Comparison of ENCODE assay signal across 8 cellular contexts in the genomic region with DNA sequence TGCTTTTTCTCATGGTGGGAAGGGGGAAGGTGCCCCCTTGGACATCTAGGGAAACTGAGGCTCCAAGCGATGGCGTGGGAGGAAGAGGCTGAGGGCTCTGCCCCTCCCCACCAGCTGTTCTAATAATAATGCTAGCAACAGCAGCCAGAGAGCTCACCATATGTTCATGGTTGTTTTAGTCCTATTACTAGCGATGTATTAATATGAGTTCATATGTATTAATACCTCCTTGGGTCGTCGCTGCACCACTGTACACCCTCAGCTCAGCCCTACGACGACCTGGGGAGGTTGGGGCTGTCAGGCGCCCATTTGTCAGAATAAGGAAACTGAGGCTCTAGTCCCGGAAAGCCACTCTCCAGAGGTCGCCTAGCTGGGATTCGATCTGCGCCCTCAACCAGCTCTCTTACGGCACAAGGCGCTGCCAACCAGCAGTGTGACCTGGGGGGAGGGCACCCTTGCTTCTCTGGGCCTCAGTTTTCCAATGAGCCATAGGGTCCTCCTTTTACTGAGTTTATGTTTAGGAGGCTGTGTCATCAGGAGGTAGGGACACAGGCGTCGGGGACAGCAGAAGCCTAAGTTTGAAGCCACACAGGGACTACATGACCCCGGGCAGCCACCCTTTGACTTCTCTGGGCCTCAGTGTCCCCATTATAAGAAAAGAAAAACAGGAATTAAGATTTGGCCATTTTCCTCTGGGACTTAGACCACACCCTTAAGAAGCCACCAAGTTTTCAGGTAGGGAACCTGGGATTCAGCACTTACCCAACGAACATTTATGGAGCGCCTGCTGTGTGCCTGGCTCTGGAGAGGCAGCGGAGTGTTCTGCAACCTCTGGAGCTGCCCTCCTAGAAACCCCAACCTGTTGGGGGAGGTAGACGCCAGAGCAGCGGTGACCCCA. TPM values are rescaled to one million over a fixed set of nuclear protein-coding genes. Genes with fewer than 3 reads are reported as not detected.
DNase-seq lines count a peak whose midpoint lies in the region; ATAC-seq and TF ChIP-seq lines count a peak whose summit lies in the region.

No MANE protein-coding gene starts in this region.

- POLR2A ChIA-PET in WTC11 (lab: Charles Lee): no interaction called here

- no peak overlapping the region for H3K27ac Mint-ChIP-seq in activated naive CD4-positive, alpha-beta T cell treated with anti-CD3 and anti-CD28 coated beads for 36 hours
- H3K27ac Mint-ChIP-seq in WTC11: no peak overlapping the region

- H3K27ac ChIP-seq in iPS-20b (ENCODE audit: low read length): no peak overlapping the region
- no peak overlapping the region for H3K27ac ChIP-seq in thymus (ENCODE audit: low read depth)

- H3K36me3 ChIP-seq in iPS-20b (ENCODE audit: insufficient read depth, low read depth, low read length) (no peaks in the 10 kb centered on the region), thymus (ENCODE audit: control insufficient read depth, insufficient read depth) (no peaks in the 10 kb centered on the region)

- TF ChIP-seq CTCF in WTC11 (IDR thresholded peaks at IDR 0.05) (no peak), GM13976 (IDR thresholded peaks at IDR 0.05; ENCODE audit: borderline replicate concordance, control extremely low read depth, extremely low read depth, insufficient read depth, missing control alignments) (no peak)

- no peaks in the 10 kb centered on the region for H3K27me3 Mint-ChIP-seq in activated naive CD4-positive, alpha-beta T cell treated with anti-CD3 and anti-CD28 coated beads for 36 hours (ENCODE audit: low read depth)
- H3K27me3 Mint-ChIP-seq in WTC11 (ENCODE audit: low read depth): peaks cover 19% of the 10 kb centered on the region

- no peaks in the 10 kb centered on the region for H3K9me3 Mint-ChIP-seq in activated naive CD4-positive, alpha-beta T cell treated with anti-CD3 and anti-CD28 coated beads for 36 hours
- H3K9me3 Mint-ChIP-seq in WTC11: no peaks in the 10 kb centered on the region

- intact Hi-C loops in activated naive CD4-positive, alpha-beta T cell treated with anti-CD3 and anti-CD28 coated beads for 36 hours (cut with micrococcal nuclease): loop anchor here (1.0 kb wide), 1 partner anchor 12 kb away; a partner anchor contains a TSS

- CTCF ChIA-PET in activated naive CD4-positive, alpha-beta T cell treated with anti-CD3 and anti-CD28 coated beads for 36 hours (lab: Charles Lee): interaction anchor here (0.6 to 1.4 kb wide), 7 partner anchors 10 to 294 kb away, joined by 3 to 8 read pairs (median 4); a partner anchor contains a TSS
- CTCF ChIA-PET in WTC11 (lab: Charles Lee): interaction anchor here (0.9 to 2.5 kb wide), 7 partner anchors 13 to 231 kb away, joined by 3 to 26 read pairs (median 3); a partner anchor contains a TSS

- H3K27me3 ChIP-seq in iPS-20b (ENCODE audit: insufficient read depth, low read length) (peaks cover 22% of the 10 kb centered on the region), thymus (ENCODE audit: control insufficient read depth, insufficient read depth) (peaks cover 15% of the 10 kb centered on the region)

- H3K4me3 Mint-ChIP-seq in activated naive CD4-positive, alpha-beta T cell treated with anti-CD3 and anti-CD28 coated beads for 36 hours: peak overlapping the region; percentile 83
- H3K4me3 Mint-ChIP-seq in WTC11: peak overlapping the region; percentile 74

- no peaks in the 10 kb centered on the region for H3K36me3 Mint-ChIP-seq in activated naive CD4-positive, alpha-beta T cell treated with anti-CD3 and anti-CD28 coated beads for 36 hours (ENCODE audit: low read depth)
- no peaks in the 10 kb centered on the region for H3K36me3 Mint-ChIP-seq in WTC11

- no peaks in the 10 kb centered on the region for H3K9me3 ChIP-seq in iPS-20b (ENCODE audit: insufficient read depth, low read depth, low read length)
- H3K9me3 ChIP-seq in thymus (ENCODE audit: control insufficient read depth): no peaks in the 10 kb centered on the region

- no peak overlapping the region for H3K9ac ChIP-seq in iPS-20b (ENCODE audit: low read depth, low read length)

- peak overlapping the region; percentile 70 for H3K4me3 ChIP-seq in iPS-20b (ENCODE audit: low read length)
- peak overlapping the region; percentile 39 for H3K4me3 ChIP-seq in thymus (ENCODE audit: low read length)

- in situ Hi-C loops in GM13976 (cut with MboI; ENCODE audit: low sequenced_read_pairs, unreplicated experiment): no loop called here

- ATAC-seq in WTC11: no peak
- no peak for ATAC-seq in HG02973 (IDR thresholded peaks at IDR 0.05; ENCODE audit: unreplicated experiment)

- WGBS in thymus: 37% methylated on average over 22 of the region's 22 CpGs

- H3K4me1 ChIP-seq in iPS-20b (ENCODE audit: insufficient read depth, low read length): no peaks in the 10 kb centered on the region; the same call in 1 of the 2 replicates
- peaks cover 17% of the 10 kb centered on the region for H3K4me1 ChIP-seq in thymus (ENCODE audit: control insufficient read depth, insufficient read depth, low read length)

- H3K4me1 Mint-ChIP-seq in activated naive CD4-positive, alpha-beta T cell treated with anti-CD3 and anti-CD28 coated beads for 36 hours (ENCODE audit: low read depth): peaks cover 28% of the 10 kb centered on the region
- H3K4me1 Mint-ChIP-seq in WTC11: peaks cover 25% of the 10 kb centered on the region

- DNase-seq in activated naive CD4-positive, alpha-beta T cell treated with anti-CD3 and anti-CD28 coated beads for 36 hours: peak; percentile 23
- no peak for DNase-seq in activated naive CD4-positive, alpha-beta T cell treated with anti-CD3 and anti-CD28 coated beads, Interleukin-2, amount 50 U/mL, for 16 hours
- DNase-seq in WTC11 (ENCODE audit: low spot score) (no peak), GM13976 (ENCODE audit: low spot score) (no peak), HPDE6-E6E7 (ENCODE audit: extremely low spot score) (no peak)

TF ChIP-seq in WTC11, 78 proteins besides CTCF, POLR2A, EP300 and RAD21 (continues in another document):
- TF ChIP-seq, protein P1, sequence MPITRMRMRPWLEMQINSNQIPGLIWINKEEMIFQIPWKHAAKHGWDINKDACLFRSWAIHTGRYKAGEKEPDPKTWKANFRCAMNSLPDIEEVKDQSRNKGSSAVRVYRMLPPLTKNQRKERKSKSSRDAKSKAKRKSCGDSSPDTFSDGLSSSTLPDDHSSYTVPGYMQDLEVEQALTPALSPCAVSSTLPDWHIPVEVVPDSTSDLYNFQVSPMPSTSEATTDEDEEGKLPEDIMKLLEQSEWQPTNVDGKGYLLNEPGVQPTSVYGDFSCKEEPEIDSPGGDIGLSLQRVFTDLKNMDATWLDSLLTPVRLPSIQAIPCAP (CRISPR knock-in tag; IDR thresholded peaks at IDR 0.05): no peak
- TF ChIP-seq, protein P2, sequence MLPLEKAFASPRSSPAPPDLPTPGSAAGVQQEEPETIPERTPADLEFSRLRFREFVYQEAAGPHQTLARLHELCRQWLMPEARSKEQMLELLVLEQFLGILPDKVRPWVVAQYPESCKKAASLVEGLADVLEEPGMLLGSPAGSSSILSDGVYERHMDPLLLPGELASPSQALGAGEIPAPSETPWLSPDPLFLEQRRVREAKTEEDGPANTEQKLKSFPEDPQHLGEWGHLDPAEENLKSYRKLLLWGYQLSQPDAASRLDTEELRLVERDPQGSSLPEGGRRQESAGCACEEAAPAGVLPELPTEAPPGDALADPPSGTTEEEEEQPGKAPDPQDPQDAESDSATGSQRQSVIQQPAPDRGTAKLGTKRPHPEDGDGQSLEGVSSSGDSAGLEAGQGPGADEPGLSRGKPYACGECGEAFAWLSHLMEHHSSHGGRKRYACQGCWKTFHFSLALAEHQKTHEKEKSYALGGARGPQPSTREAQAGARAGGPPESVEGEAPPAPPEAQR (CRISPR knock-in tag; IDR thresholded peaks at IDR 0.05): no peak
- TF ChIP-seq, protein P3, sequence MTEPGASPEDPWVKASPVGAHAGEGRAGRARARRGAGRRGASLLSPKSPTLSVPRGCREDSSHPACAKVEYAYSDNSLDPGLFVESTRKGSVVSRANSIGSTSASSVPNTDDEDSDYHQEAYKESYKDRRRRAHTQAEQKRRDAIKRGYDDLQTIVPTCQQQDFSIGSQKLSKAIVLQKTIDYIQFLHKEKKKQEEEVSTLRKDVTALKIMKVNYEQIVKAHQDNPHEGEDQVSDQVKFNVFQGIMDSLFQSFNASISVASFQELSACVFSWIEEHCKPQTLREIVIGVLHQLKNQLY (CRISPR knock-in tag; IDR thresholded peaks at IDR 0.05): no peak
- TF ChIP-seq, protein P4, sequence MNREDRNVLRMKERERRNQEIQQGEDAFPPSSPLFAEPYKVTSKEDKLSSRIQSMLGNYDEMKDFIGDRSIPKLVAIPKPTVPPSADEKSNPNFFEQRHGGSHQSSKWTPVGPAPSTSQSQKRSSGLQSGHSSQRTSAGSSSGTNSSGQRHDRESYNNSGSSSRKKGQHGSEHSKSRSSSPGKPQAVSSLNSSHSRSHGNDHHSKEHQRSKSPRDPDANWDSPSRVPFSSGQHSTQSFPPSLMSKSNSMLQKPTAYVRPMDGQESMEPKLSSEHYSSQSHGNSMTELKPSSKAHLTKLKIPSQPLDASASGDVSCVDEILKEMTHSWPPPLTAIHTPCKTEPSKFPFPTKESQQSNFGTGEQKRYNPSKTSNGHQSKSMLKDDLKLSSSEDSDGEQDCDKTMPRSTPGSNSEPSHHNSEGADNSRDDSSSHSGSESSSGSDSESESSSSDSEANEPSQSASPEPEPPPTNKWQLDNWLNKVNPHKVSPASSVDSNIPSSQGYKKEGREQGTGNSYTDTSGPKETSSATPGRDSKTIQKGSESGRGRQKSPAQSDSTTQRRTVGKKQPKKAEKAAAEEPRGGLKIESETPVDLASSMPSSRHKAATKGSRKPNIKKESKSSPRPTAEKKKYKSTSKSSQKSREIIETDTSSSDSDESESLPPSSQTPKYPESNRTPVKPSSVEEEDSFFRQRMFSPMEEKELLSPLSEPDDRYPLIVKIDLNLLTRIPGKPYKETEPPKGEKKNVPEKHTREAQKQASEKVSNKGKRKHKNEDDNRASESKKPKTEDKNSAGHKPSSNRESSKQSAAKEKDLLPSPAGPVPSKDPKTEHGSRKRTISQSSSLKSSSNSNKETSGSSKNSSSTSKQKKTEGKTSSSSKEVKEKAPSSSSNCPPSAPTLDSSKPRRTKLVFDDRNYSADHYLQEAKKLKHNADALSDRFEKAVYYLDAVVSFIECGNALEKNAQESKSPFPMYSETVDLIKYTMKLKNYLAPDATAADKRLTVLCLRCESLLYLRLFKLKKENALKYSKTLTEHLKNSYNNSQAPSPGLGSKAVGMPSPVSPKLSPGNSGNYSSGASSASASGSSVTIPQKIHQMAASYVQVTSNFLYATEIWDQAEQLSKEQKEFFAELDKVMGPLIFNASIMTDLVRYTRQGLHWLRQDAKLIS (CRISPR knock-in tag; IDR thresholded peaks at IDR 0.05; ENCODE audit: borderline replicate concordance): no peak

RNA-seq across cellular contexts. Expression of a gene that starts 0.7 kb away (rescaled TPM):
- 10 to 100 TPM; 12.8 to 13.5 TPM for total RNA-seq in activated naive CD4-positive, alpha-beta T cell treated with anti-CD3 and anti-CD28 coated beads for 36 hours
- total RNA-seq in WTC11 (2021): 10.8 to 11.5 TPM (median 11.2 TPM) in 3 replicates
- polyA plus RNA-seq in thymus: 8.9 TPM

RNA-seq across cellular contexts. Expression of a gene that starts 11.5 kb away (rescaled TPM):
- 10 to 100 TPM; 10.1 to 14.4 TPM for total RNA-seq in activated naive CD4-positive, alpha-beta T cell treated with anti-CD3 and anti-CD28 coated beads for 36 hours
- total RNA-seq in WTC11 (2021): not detected in 3 replicates
- polyA plus RNA-seq in thymus: 3.7 TPM

RNA-seq across cellular contexts. Expression of a gene that starts 54.7 kb away (rescaled TPM):
- 10 to 100 TPM; 16.1 to 16.3 TPM for total RNA-seq in activated naive CD4-positive, alpha-beta T cell treated with anti-CD3 and anti-CD28 coated beads for 36 hours
- total RNA-seq in WTC11 (2021): 51.9 to 56.9 TPM (median 53.8 TPM) in 3 replicates
- polyA plus RNA-seq in thymus: 15.1 TPM
